Comparison of ENCODE assay signal across 11 cellular contexts in genomic region chr11:96279018-96279417, GRCh38.
A peak's percentile ranks its signal among the peaks of the same experiment; 100 is the strongest.
DNase-seq lines count a peak whose midpoint lies in the region; ATAC-seq and TF ChIP-seq lines count a peak whose summit lies in the region.
"Had no signal": no experiment of that assay in that cellular context is flagged by ENCODE, and none has a peak within 500 bp of the region (broad histone marks: within the 10 kb centered on the region; RNA-seq: fewer than 3 reads in every experiment).

No MANE protein-coding gene starts in this region.

- TF ChIP-seq RAD21 in SK-N-SH (IDR thresholded peaks at IDR 0.05; ENCODE audit: low read length): no peak

- H3K9me3 ChIP-seq in SK-N-SH (no peaks in the 10 kb centered on the region), endodermal cell (ENCODE audit: control insufficient read depth, low read length) (no peaks in the 10 kb centered on the region), smooth muscle cell (replicated peaks; ENCODE audit: low read depth) (no peaks in the 10 kb centered on the region)

- POLR2A ChIA-PET in SK-N-SH (lab: Yijun Ruan, JAX): no interaction called here

- TF ChIP-seq CTCF in SK-N-SH (IDR thresholded peaks at IDR 0.05) (no peak), endodermal cell (conservative IDR thresholded peaks at IDR 0.05) (no peak), smooth muscle cell (IDR thresholded peaks at IDR 0.05; ENCODE audit: borderline replicate concordance, insufficient read depth, poor library complexity, severe bottlenecking) (no peak)

- H3F3A ChIP-seq in SK-N-SH (replicated peaks; ENCODE audit: insufficient read depth) (peaks cover 41% of the 10 kb centered on the region), smooth muscle cell (ENCODE audit: low read depth) (peaks cover 19% of the 10 kb centered on the region)

- H3K36me3 ChIP-seq in SK-N-SH (replicated peaks in 1 of 2; ENCODE audit: control insufficient read depth in 1 of 2, insufficient read depth in 2 of 2, low read length in 1 of 2): peaks cover 0 to 9% of the 10 kb centered on the region in 2 experiments
- no peaks in the 10 kb centered on the region for H3K36me3 ChIP-seq in endodermal cell (ENCODE audit: control insufficient read depth, insufficient read depth, low read length)
- no peaks in the 10 kb centered on the region for H3K36me3 ChIP-seq in smooth muscle cell (ENCODE audit: low read depth)

- no peak overlapping the region for H3K27ac Mint-ChIP-seq in endodermal cell

- H3K4me2 ChIP-seq in SK-N-SH (peak overlapping the region; percentile 33; the same call in 1 of the 2 replicates), smooth muscle cell (peak overlapping the region; percentile 45)

- H3K36me3 Mint-ChIP-seq in endodermal cell (ENCODE audit: low read depth): no peaks in the 10 kb centered on the region

- H3K4me1 ChIP-seq in SK-N-SH (ENCODE audit: control insufficient read depth in 1 of 2, insufficient read depth in 2 of 2, low read depth in 1 of 2, low read length in 1 of 2) (peaks cover 8 to 60% of the 10 kb centered on the region in 2 experiments; a peak in 3 of 4 replicates), endodermal cell (ENCODE audit: control insufficient read depth, insufficient read depth, low read length) (peaks cover 5% of the 10 kb centered on the region), smooth muscle cell (ENCODE audit: low read depth) (peaks cover 15% of the 10 kb centered on the region)

- H3K27ac ChIP-seq in SK-N-SH (ENCODE audit: low read depth in 2 of 2, low read length in 1 of 2): peak overlapping the region; percentile 72 to 84
- H3K27ac ChIP-seq in endodermal cell (ENCODE audit: low read depth, low read length): peak overlapping the region; percentile 48
- H3K27ac ChIP-seq in smooth muscle cell (ENCODE audit: low read depth): peak overlapping the region; percentile 76

- H3K9ac ChIP-seq in SK-N-SH (peak overlapping the region; percentile 34; the same call in 1 of the 2 replicates), endodermal cell (ENCODE audit: extremely low read depth, low read length, poor library complexity, severe bottlenecking) (no peak overlapping the region), smooth muscle cell (ENCODE audit: low read depth) (no peak overlapping the region)

- H3K79me2 ChIP-seq in SK-N-SH (ENCODE audit: insufficient read depth): peaks cover 90% of the 10 kb centered on the region
- peaks cover 96% of the 10 kb centered on the region for H3K79me2 ChIP-seq in smooth muscle cell (ENCODE audit: low read depth)

- H4K20me1 ChIP-seq in SK-N-SH (ENCODE audit: insufficient read depth) (no peaks in the 10 kb centered on the region), smooth muscle cell (ENCODE audit: low read depth) (peaks cover 48% of the 10 kb centered on the region)

- 67% methylated on average over 3 of the region's 3 CpGs for WGBS in SK-N-SH (ENCODE audit: low lambda C conversion rate)
- WGBS in endodermal cell (ENCODE audit: insufficient coverage in 1 of 2, insufficient read length in 1 of 2), 2 experiments: 80 to 87% methylated on average over 3 of the region's 3 CpGs
- 36% methylated on average over 3 of the region's 3 CpGs for WGBS in smooth muscle cell (ENCODE audit: low lambda C conversion rate)

- H3K4me3 ChIP-seq in SK-N-SH (ENCODE audit: low read depth in 2 of 2, low read length in 1 of 2) (no peak overlapping the region), endodermal cell (ENCODE audit: low read length) (no peak overlapping the region), smooth muscle cell (no peak overlapping the region)

- H3K27me3 ChIP-seq in SK-N-SH (ENCODE audit: insufficient read depth): no peaks in the 10 kb centered on the region
- H3K27me3 ChIP-seq in endodermal cell (ENCODE audit: control insufficient read depth, insufficient read depth, low read length, poor library complexity, severe bottlenecking): no peaks in the 10 kb centered on the region
- no peaks in the 10 kb centered on the region for H3K27me3 ChIP-seq in smooth muscle cell (ENCODE audit: low read depth)

- CTCF ChIA-PET in SK-N-SH (lab: Yijun Ruan, JAX): no interaction called here

- no peak for TF ChIP-seq EP300 in SK-N-SH (IDR thresholded peaks at IDR 0.05; ENCODE audit: borderline replicate concordance in 1 of 2, low read depth in 1 of 2, low read length in 1 of 2)

- H2AFZ ChIP-seq in SK-N-SH (ENCODE audit: low read depth) (no peak overlapping the region), smooth muscle cell (ENCODE audit: low read depth) (no peak overlapping the region)

- no peaks in the 10 kb centered on the region for H3K27me3 Mint-ChIP-seq in endodermal cell (ENCODE audit: insufficient read depth)

- H3K4me3 Mint-ChIP-seq in endodermal cell: no peak overlapping the region

- ATAC-seq in SK-N-SH treated with all-trans-retinoic acid at 6 μM for 48 hours (no peak; the same call in 2 of the 3 replicates), HG03469 (IDR thresholded peaks at IDR 0.05; ENCODE audit: unreplicated experiment) (no peak), GM21360 (IDR thresholded peaks at IDR 0.05; ENCODE audit: unreplicated experiment) (no peak)
- ATAC-seq: left lobe of liver had no signal

- DNase-seq in SK-N-SH: no peak
- DNase-seq in M059J (ENCODE audit: low read depth): peak; percentile 49
- DNase-seq in endodermal cell: no peak
- DNase-seq in smooth muscle cell (lab: John Stamatoyannopoulos, UW; ENCODE audit: unreplicated experiment): no peak
- DNase-seq in NCI-H2081 (lab: John Stamatoyannopoulos, UW): no peak
- DNase-seq: activated CD8-positive, alpha-beta memory T cell treated with anti-CD3 and anti-CD28 coated beads, Interleukin-2, amount 50 U/mL, for 48 hours; posterior cingulate gyrus had no signal

- H3K4me1 Mint-ChIP-seq in endodermal cell: peaks cover 33% of the 10 kb centered on the region

- H3K9me2 ChIP-seq in SK-N-SH: no peaks in the 10 kb centered on the region

- no peaks in the 10 kb centered on the region for H3K9me3 Mint-ChIP-seq in endodermal cell

TF ChIP-seq in SK-N-SH, 30 proteins besides CTCF, POLR2A, EP300 and RAD21 (continues in another document):
- TF ChIP-seq JUND (IDR thresholded peaks at IDR 0.05): no peak
- no peak for TF ChIP-seq EZH2phosphoT487 (IDR thresholded peaks at IDR 0.05; ENCODE audit: borderline replicate concordance, low read depth)
- no peak for TF ChIP-seq ELF1 (IDR thresholded peaks at IDR 0.05)
- TF ChIP-seq SIN3A (IDR thresholded peaks at IDR 0.05; ENCODE audit: borderline replicate concordance, low read depth, low read length): no peak
- TF ChIP-seq MEF2A (IDR thresholded peaks at IDR 0.05; ENCODE audit: borderline replicate concordance, low read depth): no peak
- no peak for TF ChIP-seq USF1 (IDR thresholded peaks at IDR 0.05; ENCODE audit: borderline replicate concordance, low read depth)
- no peak for TF ChIP-seq TAF1 (IDR thresholded peaks at IDR 0.05; ENCODE audit: borderline replicate concordance, low read depth, low read length)
- TF ChIP-seq IRF3 (IDR thresholded peaks at IDR 0.05; ENCODE audit: low read depth, low read length): no peak
- no peak for TF ChIP-seq SMC3 (IDR thresholded peaks at IDR 0.05; ENCODE audit: low read depth, low read length)

TF ChIP-seq in SK-N-SH treated with all-trans-retinoic acid at 6 μM for 48 hours, 23 proteins besides CTCF, POLR2A, EP300 and RAD21 (continues in another document):
- TF ChIP-seq ZNF565 (CRISPR knock-in tag; conservative IDR thresholded peaks at IDR 0.05; ENCODE audit: low read depth) (no peak), ZNF70 (CRISPR knock-in tag; IDR thresholded peaks at IDR 0.05) (no peak), TSHZ2 (CRISPR knock-in tag; IDR thresholded peaks at IDR 0.05) (no peak), SNAI2 (CRISPR knock-in tag; IDR thresholded peaks at IDR 0.05) (no peak), ARNTL (CRISPR knock-in tag; IDR thresholded peaks at IDR 0.05; ENCODE audit: borderline replicate concordance, low read depth) (no peak), CSRNP3 (CRISPR knock-in tag; IDR thresholded peaks at IDR 0.05) (no peak), ISL1 (CRISPR knock-in tag; IDR thresholded peaks at IDR 0.05) (no peak), GLIS3 (CRISPR knock-in tag; IDR thresholded peaks at IDR 0.05) (no peak), ZNF8 (CRISPR knock-in tag; IDR thresholded peaks at IDR 0.05) (no peak), OSR1 (CRISPR knock-in tag; IDR thresholded peaks at IDR 0.05) (no peak)
